In the genomic region with DNA sequence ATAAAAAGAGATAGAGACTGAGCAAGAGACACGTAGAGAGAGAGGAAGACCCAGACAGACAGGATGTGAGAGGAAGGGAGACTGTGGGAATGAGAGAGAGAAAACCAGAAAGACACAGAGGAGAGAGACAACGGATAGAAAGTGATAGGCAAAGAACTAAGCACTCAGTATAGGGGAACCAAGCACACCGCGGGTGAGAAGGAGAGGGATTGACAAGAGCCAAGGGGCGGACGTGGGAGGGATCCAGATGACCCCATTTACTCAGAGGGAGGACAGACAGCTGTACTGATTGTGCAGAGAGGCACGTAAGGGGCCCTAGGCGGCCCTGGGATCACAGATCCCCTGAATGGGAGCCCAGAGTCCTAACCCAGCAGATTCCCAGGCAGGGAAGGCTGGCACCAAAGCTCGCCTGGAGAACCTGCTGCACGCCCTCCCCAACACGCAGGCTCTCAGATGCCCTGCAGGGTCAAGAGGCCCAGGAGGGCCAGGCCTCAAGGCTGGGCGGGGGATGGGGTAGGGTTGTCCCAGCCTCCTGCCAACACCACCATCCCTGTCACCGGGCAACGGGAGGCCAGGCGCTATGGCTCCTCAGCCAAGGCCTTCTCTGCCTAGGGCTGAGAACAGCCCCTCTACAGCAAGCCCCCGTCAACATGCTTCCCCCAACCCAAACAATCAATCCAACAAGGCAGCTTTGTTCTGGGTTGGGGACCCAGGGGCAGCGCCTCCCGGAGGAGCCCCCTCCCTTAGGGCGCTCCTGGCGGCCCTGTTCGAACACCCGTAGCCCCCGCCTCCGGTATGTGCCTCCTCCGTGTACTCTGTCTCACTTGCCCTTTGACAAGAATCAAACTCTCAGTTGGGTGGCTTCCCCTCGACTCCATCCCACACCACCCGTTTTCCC, we compare ENCODE assay signal across 1 cellular context.
TF ChIP-seq lines count a peak whose summit lies in the region.

No MANE protein-coding gene starts in this region.

TF ChIP-seq in HCT116, 20 proteins besides CTCF, POLR2A, EP300 and RAD21:
- TF ChIP-seq CEBPB (IDR thresholded peaks at IDR 0.05; ENCODE audit: low read depth) (no peak), EZH2phosphoT487 (IDR thresholded peaks at IDR 0.05; ENCODE audit: borderline replicate concordance) (no peak), SRF (IDR thresholded peaks at IDR 0.05; ENCODE audit: low read depth) (no peak), EZH2 (IDR thresholded peaks at IDR 0.05) (no peak), CBX3 (IDR thresholded peaks at IDR 0.05; ENCODE audit: low read depth) (no peak), ZNF274 (IDR thresholded peaks at IDR 0.05; ENCODE audit: low read depth, low read length) (no peak), EGR1 (IDR thresholded peaks at IDR 0.05; ENCODE audit: low read depth) (no peak), POLR2AphosphoS5 (IDR thresholded peaks at IDR 0.05; ENCODE audit: low read depth, low read length) (no peak), JUND (IDR thresholded peaks at IDR 0.05) (no peak), TCF7L2 (IDR thresholded peaks at IDR 0.05; ENCODE audit: borderline replicate concordance, extremely low read depth, insufficient read depth, insufficient read length) (no peak), ELF1 (IDR thresholded peaks at IDR 0.05; ENCODE audit: borderline replicate concordance, low read depth) (no peak), FOSL1 (IDR thresholded peaks at IDR 0.05; ENCODE audit: low read depth) (no peak), ZFX (IDR thresholded peaks at IDR 0.05) (no peak), YY1 (IDR thresholded peaks at IDR 0.05; ENCODE audit: extremely low read depth, insufficient replicate concordance, low read depth, low read length) (no peak), SP1 (IDR thresholded peaks at IDR 0.05; ENCODE audit: low read depth) (no peak), SIN3A (IDR thresholded peaks at IDR 0.05; ENCODE audit: low read depth) (no peak)
- TF ChIP-seq, protein P1, sequence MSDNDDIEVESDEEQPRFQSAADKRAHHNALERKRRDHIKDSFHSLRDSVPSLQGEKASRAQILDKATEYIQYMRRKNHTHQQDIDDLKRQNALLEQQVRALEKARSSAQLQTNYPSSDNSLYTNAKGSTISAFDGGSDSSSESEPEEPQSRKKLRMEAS (IDR thresholded peaks at IDR 0.05) = no peak
- TF ChIP-seq, protein P2, sequence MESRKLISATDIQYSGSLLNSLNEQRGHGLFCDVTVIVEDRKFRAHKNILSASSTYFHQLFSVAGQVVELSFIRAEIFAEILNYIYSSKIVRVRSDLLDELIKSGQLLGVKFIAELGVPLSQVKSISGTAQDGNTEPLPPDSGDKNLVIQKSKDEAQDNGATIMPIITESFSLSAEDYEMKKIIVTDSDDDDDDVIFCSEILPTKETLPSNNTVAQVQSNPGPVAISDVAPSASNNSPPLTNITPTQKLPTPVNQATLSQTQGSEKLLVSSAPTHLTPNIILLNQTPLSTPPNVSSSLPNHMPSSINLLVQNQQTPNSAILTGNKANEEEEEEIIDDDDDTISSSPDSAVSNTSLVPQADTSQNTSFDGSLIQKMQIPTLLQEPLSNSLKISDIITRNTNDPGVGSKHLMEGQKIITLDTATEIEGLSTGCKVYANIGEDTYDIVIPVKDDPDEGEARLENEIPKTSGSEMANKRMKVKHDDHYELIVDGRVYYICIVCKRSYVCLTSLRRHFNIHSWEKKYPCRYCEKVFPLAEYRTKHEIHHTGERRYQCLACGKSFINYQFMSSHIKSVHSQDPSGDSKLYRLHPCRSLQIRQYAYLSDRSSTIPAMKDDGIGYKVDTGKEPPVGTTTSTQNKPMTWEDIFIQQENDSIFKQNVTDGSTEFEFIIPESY (IDR thresholded peaks at IDR 0.05; ENCODE audit: extremely low read depth, insufficient replicate concordance, low read length) = no peak
